Comparison of ENCODE assay signal across 10 cellular contexts in genomic region chrX:106378616-106379015, GRCh38.
DNase-seq lines count a peak whose midpoint lies in the region; ATAC-seq lines count a peak whose summit lies in the region.
"Had no signal": no experiment of that assay in that cellular context is flagged by ENCODE, and none has a peak within 500 bp of the region (broad histone marks: within the 10 kb centered on the region; RNA-seq: fewer than 3 reads in every experiment).

No MANE protein-coding gene starts in this region.

- H3K9me3 ChIP-seq in BLaER1 treated with 17β-estradiol and CSF1 and Interleukin-3, amounts not matched to agents 10 nM and 100 nM (replicated peaks in 1 of 11) = peaks cover 0 to 11% (median 6%) of the 10 kb centered on the region in 11 experiments; a peak in 4 of 22 replicates

- H3K36me3 ChIP-seq in BLaER1 treated with 17β-estradiol and CSF1 and Interleukin-3, amounts not matched to agents 10 nM and 100 nM = no peaks in the 10 kb centered on the region

- intact Hi-C loops in posterior vena cava (cut with DNase I) = no loop called here

- no peak overlapping the region for H3K27ac ChIP-seq in BLaER1 treated with 17β-estradiol and CSF1 and Interleukin-3, amounts not matched to agents 10 nM and 100 nM

- no peaks in the 10 kb centered on the region for H3K27me3 ChIP-seq in BLaER1 treated with 17β-estradiol and CSF1 and Interleukin-3, amounts not matched to agents 10 nM and 100 nM

- no peaks in the 10 kb centered on the region for H4K20me1 ChIP-seq in BLaER1 treated with 17β-estradiol and CSF1 and Interleukin-3, amounts not matched to agents 10 nM and 100 nM

- H3K9ac ChIP-seq in BLaER1 treated with 17β-estradiol and CSF1 and Interleukin-3, amounts not matched to agents 10 nM and 100 nM = no peak overlapping the region

- no peaks in the 10 kb centered on the region for H3K4me1 ChIP-seq in BLaER1 treated with 17β-estradiol and CSF1 and Interleukin-3, amounts not matched to agents 10 nM and 100 nM

- ATAC-seq in GM18511 (IDR thresholded peaks at IDR 0.05; ENCODE audit: unreplicated experiment) (peak; percentile 83), HG02852 (IDR thresholded peaks at IDR 0.05; ENCODE audit: unreplicated experiment) (peak; percentile 74), esophagus mucosa (no peak)

- DNase-seq in RPMI7951 (ENCODE audit: low read depth) = peak; percentile 0
- no peak for DNase-seq in NK-92 treated with Interleukin-12 subunit alpha and Interleukin-12 subunit beta, amount 100 ng/mL, for 24 hours (lab: John Stamatoyannopoulos, UW)
- DNase-seq in posterior vena cava (ENCODE audit: low spot score) = no peak
- no peak for DNase-seq in RPMI8226
- DNase-seq: activated CD4-positive, alpha-beta T cell treated with anti-CD3 and anti-CD28 coated beads, Interleukin-2, amount 50 U/mL, for 1 hour; NCI-H1417 treated with DMSO at 0.1 percent for 48 hours had no signal

- H3K4me3 ChIP-seq in BLaER1 treated with 17β-estradiol and CSF1 and Interleukin-3, amounts not matched to agents 10 nM and 100 nM = peak overlapping the region in 1 of 10 experiments; percentile 15; a peak in 1 of 20 replicates

- peak overlapping the region in 6 of 11 experiments; percentile 19 to 35 (median 24); a peak in 6 of 22 replicates for H3K4me2 ChIP-seq in BLaER1 treated with 17β-estradiol and CSF1 and Interleukin-3, amounts not matched to agents 10 nM and 100 nM
